In genomic region chr15:58134886-58135285, GRCh38 we compare ENCODE assay signal across 34 cellular contexts. TPM values are rescaled to one million over a fixed set of nuclear protein-coding genes. Genes with fewer than 3 reads are reported as not detected.
"Had no signal": no experiment of that assay in that cellular context is flagged by ENCODE, and none has a peak within 500 bp of the region (broad histone marks: within the 10 kb centered on the region; RNA-seq: fewer than 3 reads in every experiment).

No MANE protein-coding gene starts in this region.

- H3K9me3 ChIP-seq: adrenal gland, ascending aorta, body of pancreas, breast epithelium had no signal

- FAIRE-seq: astrocyte had no signal

- H3K27me3 ChIP-seq: adrenal gland, ascending aorta, body of pancreas, brain microvascular endothelial cell, breast epithelium, cardiac muscle cell had no signal

- H3K36me3 ChIP-seq: adrenal gland, ascending aorta, brain microvascular endothelial cell, breast epithelium, cardiac muscle cell had no signal

- H3K4me1 ChIP-seq: adrenal gland, ascending aorta, body of pancreas, breast epithelium had no signal

- H3K27ac ChIP-seq: adrenal gland, ascending aorta, body of pancreas, brain microvascular endothelial cell, breast epithelium, cardiac muscle cell had no signal

- H3K4me3 ChIP-seq: adrenal gland, ascending aorta, body of pancreas, breast epithelium, cardiac muscle cell had no signal

- ATAC-seq: activated naive CD8-positive, alpha-beta T cell treated with anti-CD3 and anti-CD28 coated beads, Interleukin-2, amount 50 U/mL, for 24 hours; activated T-cell treated with anti-CD3 and anti-CD28 coated beads, Interleukin-2, amount 50 U/mL, for 72 hours; activated T-helper 17 cell treated with anti-CD3 and anti-CD28 coated beads, Interleukin-2, amount 50 U/mL, for 72 hours; body of pancreas had no signal

- DNase-seq: activated effector memory CD4-positive, alpha-beta T cell treated with anti-CD3 and anti-CD28 coated beads, Interleukin-2, amount 50 U/mL, for 16 hours; activated effector memory CD4-positive, alpha-beta T cell treated with Interleukin-2 at 50 U/mL for 16 hours; activated gamma-delta T cell; activated gamma-delta T cell treated with Interleukin-2 at 50 U/mL for 16 hours; activated naive CD4-positive, alpha-beta T cell; activated naive CD4-positive, alpha-beta T cell treated with anti-CD3 and anti-CD28 coated beads for 36 hours; activated naive CD4-positive, alpha-beta T cell treated with anti-CD3 and anti-CD28 coated beads, Interleukin-2, amount 10 ng/mL, durations not matched to agents 7 days and 5 days; activated naive CD4-positive, alpha-beta T cell treated with anti-CD3 and anti-CD28 coated beads, Interleukin-2, amount 50 U/mL, for 16 hours; activated naive CD4-positive, alpha-beta T cell treated with Interleukin-2 at 50 U/mL for 16 hours; activated naive CD8-positive, alpha-beta T cell treated with anti-CD3 and anti-CD28 coated beads for 36 hours; activated naive CD8-positive, alpha-beta T cell treated with anti-CD3 and anti-CD28 coated beads, Interleukin-2, amount 10 ng/mL, durations not matched to agents 7 days and 5 days; activated naive CD8-positive, alpha-beta T cell treated with anti-CD3 and anti-CD28 coated beads, Interleukin-2, amount 50 U/mL, for 24 hours; activated T-cell treated with anti-CD3 and anti-CD28 coated beads, Interleukin-2, amount 50 U/mL, for 24 hours; activated T-cell treated with anti-CD3 and anti-CD28 coated beads, Interleukin-2, amount 50 U/mL, for 4 hours; activated T-cell treated with anti-CD3 and anti-CD28 coated beads, Interleukin-2, amount 50 U/mL, for 48 hours; activated T-cell treated with anti-CD3 and anti-CD28 coated beads, Interleukin-2, amount 50 U/mL, for 72 hours; adrenal gland; amniotic stem cell; amygdala; anterior cingulate cortex; aorta; body of pancreas; brain microvascular endothelial cell; central memory CD4-positive, alpha-beta T cell; cerebellar nuclear complex had no signal

RNA-seq across cellular contexts. Expression of gene AQP9, which starts 3.3 kb away (rescaled TPM):
- total RNA-seq: activated naive CD4-positive, alpha-beta T cell treated with anti-CD3 and anti-CD28 coated beads for 36 hours; activated naive CD4-positive, alpha-beta T cell treated with anti-CD3 and anti-CD28 coated beads, Interleukin-2, amount 50 U/mL, for 72 hours; activated naive CD8-positive, alpha-beta T cell treated with anti-CD3 and anti-CD28 coated beads for 36 hours; activated T-helper 1 cell treated with anti-CD3 and anti-CD28 coated beads, Interleukin-12 subunit alpha, Interleukin-12 subunit beta, Interleukin-2, Interleukin-4 antibody, amounts not matched to agents 30 ng/mL and 10 ng/mL and 1 ng/mL, durations not matched to agents 14 hours and 24 hours and 36 hours; activated T-helper 17 cell treated with anti-CD3 and anti-CD28 coated beads, Interleukin-2, amount 50 U/mL, for 72 hours; astrocyte; bronchial epithelial cell; cardiac muscle cell; chondrocyte had no signal
- polyA plus RNA-seq: cardiac muscle cell had no signal
